25 cellular contexts compared by ENCODE assay signal in the genomic region with DNA sequence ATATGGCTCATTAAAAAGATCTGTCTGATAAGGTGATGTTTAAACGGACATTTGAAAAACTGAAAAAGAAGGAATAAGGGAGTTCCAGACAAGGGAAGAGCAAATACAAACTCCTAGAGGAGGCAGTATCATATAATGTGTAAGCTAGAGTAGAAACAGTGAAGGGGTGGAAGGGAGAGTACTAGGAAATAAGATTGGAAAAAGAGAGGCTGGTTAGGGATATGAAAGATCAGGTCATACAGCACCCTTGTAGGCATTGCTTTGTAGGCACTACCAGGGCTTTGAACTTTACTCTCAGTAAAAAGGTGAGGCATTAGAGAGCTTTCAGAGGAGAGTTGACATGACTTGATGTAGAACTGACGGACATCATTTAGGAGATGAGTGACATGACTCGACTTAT.
DNase-seq lines count a peak whose midpoint lies in the region; ATAC-seq, FAIRE-seq and TF ChIP-seq lines count a peak whose summit lies in the region.
"Had no signal": no experiment of that assay in that cellular context is flagged by ENCODE, and none has a peak within 500 bp of the region (broad histone marks: within the 10 kb centered on the region; RNA-seq: fewer than 3 reads in every experiment).

No MANE protein-coding gene starts in this region.

- no peak overlapping the region for H3K4me3 Mint-ChIP-seq in activated T-cell treated with anti-CD3 and anti-CD28 coated beads, Interleukin-2, amount 50 U/mL, for 4 hours
- H3K4me3 Mint-ChIP-seq: B cell; CD4-positive, alpha-beta T cell; CD8-positive, alpha-beta T cell had no signal

- peak; percentile 45 for FAIRE-seq in H54 (lab: Jason Lieb, UNC)
- FAIRE-seq: A549, GM12878, GM12892, GM19239 had no signal

- TF ChIP-seq CTCF in neutrophil (IDR thresholded peaks at IDR 0.05), result no peak
- TF ChIP-seq CTCF in GM13977 (IDR thresholded peaks at IDR 0.05; ENCODE audit: extremely low read depth, insufficient read depth, missing control alignments), result no peak

- peaks cover 17% of the 10 kb centered on the region for H3K9me3 Mint-ChIP-seq in activated T-cell treated with anti-CD3 and anti-CD28 coated beads, Interleukin-2, amount 50 U/mL, for 4 hours
- H3K9me3 Mint-ChIP-seq: CD4-positive, alpha-beta T cell had no signal

- no peaks in the 10 kb centered on the region for H3K36me3 ChIP-seq in neutrophil
- H3K36me3 ChIP-seq: BLaER1 treated with 17β-estradiol and CSF1 and Interleukin-3, amounts not matched to agents 10 nM and 100 nM had no signal

- no peak for DNase-seq in H54 (ENCODE audit: insufficient read length, low spot score)
- no peak for DNase-seq in left colon
- DNase-seq in NK-92 (lab: John Stamatoyannopoulos, UW; ENCODE audit: unreplicated experiment), result no peak
- no peak for DNase-seq in activated T-cell treated with anti-CD3 and anti-CD28 coated beads, Interleukin-2, amount 50 U/mL, for 4 hours
- DNase-seq in GM13977 (ENCODE audit: low spot score), result no peak
- DNase-seq: AML-193; CD4-positive, alpha-beta T cell; CD8-positive, alpha-beta T cell; COR-L47; DMS 273 treated with DMSO at 0.1 percent for 48 hours; DMS153; DMS53; DMS79; DND-41; EL; GDM1 had no signal

- H3K9me3 ChIP-seq in neutrophil, result no peaks in the 10 kb centered on the region
- H3K9me3 ChIP-seq: A549; BLaER1 treated with 17β-estradiol and CSF1 and Interleukin-3, amounts not matched to agents 10 nM and 100 nM had no signal

- no peaks in the 10 kb centered on the region for H3K4me1 Mint-ChIP-seq in activated T-cell treated with anti-CD3 and anti-CD28 coated beads, Interleukin-2, amount 50 U/mL, for 4 hours (ENCODE audit: low read depth)
- H3K4me1 Mint-ChIP-seq: B cell had no signal

- no peak for TF ChIP-seq POLR2A in H54 (IDR thresholded peaks at IDR 0.05; ENCODE audit: low read depth, low read length)

- intact Hi-C loops in left colon (cut with DNase I, micrococcal nuclease), result no loop called here

- H3K36me3 Mint-ChIP-seq in activated T-cell treated with anti-CD3 and anti-CD28 coated beads, Interleukin-2, amount 50 U/mL, for 4 hours (ENCODE audit: insufficient read depth), result no peaks in the 10 kb centered on the region
- H3K36me3 Mint-ChIP-seq: CD8-positive, alpha-beta T cell had no signal

- no peak overlapping the region for H3K4me3 ChIP-seq in neutrophil (ENCODE audit: low read depth in 1 of 2, low read length in 1 of 2)
- H3K4me3 ChIP-seq: A549; BLaER1 treated with 17β-estradiol and CSF1 and Interleukin-3, amounts not matched to agents 10 nM and 100 nM; GM12878 had no signal

- peak overlapping the region; percentile 81 for H3K27ac ChIP-seq in neutrophil
- H3K27ac ChIP-seq: 22Rv1; A549; BLaER1 treated with 17β-estradiol and CSF1 and Interleukin-3, amounts not matched to agents 10 nM and 100 nM; C4-2B had no signal

- in situ Hi-C loops in GM13977 (cut with MboI; ENCODE audit: low pct_unique_long_range_greater_than_20kb, low sequenced_read_pairs, unreplicated experiment), result no loop called here

- no peaks in the 10 kb centered on the region for H3K27me3 Mint-ChIP-seq in activated T-cell treated with anti-CD3 and anti-CD28 coated beads, Interleukin-2, amount 50 U/mL, for 4 hours (ENCODE audit: low read depth)
- H3K27me3 Mint-ChIP-seq: B cell; CD4-positive, alpha-beta T cell had no signal

- peak; percentile 66 for ATAC-seq in left colon
- no peak for ATAC-seq in activated T-cell treated with anti-CD3 and anti-CD28 coated beads, Interleukin-2, amount 50 U/mL, for 4 hours
- ATAC-seq: A549; CD8-positive, alpha-beta T cell; GM12878 had no signal

- H3K4me1 ChIP-seq in neutrophil (ENCODE audit: control insufficient read depth in 1 of 2, insufficient read depth in 1 of 2, low read depth in 1 of 2, low read length in 1 of 2), result peaks cover 26 to 30% of the 10 kb centered on the region in 2 experiments
- H3K4me1 ChIP-seq: A549 had no signal

- H3K27me3 ChIP-seq in neutrophil, result no peaks in the 10 kb centered on the region
- H3K27me3 ChIP-seq: BLaER1 treated with 17β-estradiol and CSF1 and Interleukin-3, amounts not matched to agents 10 nM and 100 nM had no signal
